ENCODE assay signal across 24 cellular contexts in genomic region chr19:39737929-39738328, GRCh38. TPM values are rescaled to one million over a fixed set of nuclear protein-coding genes. Genes with fewer than 3 reads are reported as not detected.
DNase-seq lines count a peak whose midpoint lies in the region; ATAC-seq and TF ChIP-seq lines count a peak whose summit lies in the region.
"Had no signal": no experiment of that assay in that cellular context is flagged by ENCODE, and none has a peak within 500 bp of the region (broad histone marks: within the 10 kb centered on the region; RNA-seq: fewer than 3 reads in every experiment).

Gene CLC (minus strand): TSS chr19:39738029. CDS start chr19:39737952, 77 bp downstream.

- TF ChIP-seq CTCF in Panc1 (IDR thresholded peaks at IDR 0.05): no peak
- TF ChIP-seq CTCF in left lung (IDR thresholded peaks at IDR 0.05): no peak

- BruUV-seq in Panc1 (replicated peaks; lab: Mats Ljungman, UMichigan): no TSS peak

- DNase-seq in activated naive CD4-positive, alpha-beta T cell treated with anti-CD3 and anti-CD28 coated beads, Interleukin-2, amount 10 ng/mL, durations not matched to agents 7 days and 5 days: no peak
- no peak for DNase-seq in Panc1 (ENCODE audit: low read depth, low spot score)
- DNase-seq in A172 (ENCODE audit: low spot score): no peak
- DNase-seq in hippocampal formation (lab: John Stamatoyannopoulos, UW): no peak
- DNase-seq in left lung: no peak
- DNase-seq: Calu3; CD8-positive, alpha-beta T cell; DMS153; GM23248; MM.1S; NCI-H1048; NCI-H1417 treated with DMSO at 0.1 percent for 48 hours; NCI-H1930; NCI-H345; NCI-H524 had no signal

- no peak within 1 kb of the TSS for H3K27ac ChIP-seq in Panc1 (ENCODE audit: low read length)
- H3K27ac ChIP-seq in left lung: no peak within 1 kb of the TSS
- H3K27ac ChIP-seq: BLaER1, GM23248, SJSA1 had no signal

- intact Hi-C loops in Panc1 (cut with micrococcal nuclease; ENCODE audit: unreplicated experiment): no loop called here
- intact Hi-C loops in left lung (cut with DNase I): no loop called here

- peak within 1 kb of the TSS; percentile 48 for H3K27ac Mint-ChIP-seq in activated naive CD4-positive, alpha-beta T cell treated with anti-CD3 and anti-CD28 coated beads, Interleukin-2, amount 50 U/mL, for 24 hours
- H3K27ac Mint-ChIP-seq in activated naive CD4-positive, alpha-beta T cell treated with anti-CD3 and anti-CD28 coated beads, Interleukin-2, amount 10 ng/mL, durations not matched to agents 7 days and 5 days: no peak within 1 kb of the TSS
- H3K27ac Mint-ChIP-seq: CD8-positive, alpha-beta T cell had no signal

- H3K36me3 Mint-ChIP-seq in activated naive CD4-positive, alpha-beta T cell treated with anti-CD3 and anti-CD28 coated beads, Interleukin-2, amount 50 U/mL, for 24 hours: no peaks in the 10 kb centered on the region
- no peaks in the 10 kb centered on the region for H3K36me3 Mint-ChIP-seq in activated naive CD4-positive, alpha-beta T cell treated with anti-CD3 and anti-CD28 coated beads, Interleukin-2, amount 10 ng/mL, durations not matched to agents 7 days and 5 days
- H3K36me3 Mint-ChIP-seq: CD8-positive, alpha-beta T cell had no signal

- H3K4me3 ChIP-seq in Panc1 (ENCODE audit: low read depth in 2 of 2, low read length in 2 of 2) (no peak within 1 kb of the TSS), mononuclear cell (ENCODE audit: low read length) (peak within 1 kb of the TSS; percentile 14), left lung (no peak within 1 kb of the TSS)
- H3K4me3 ChIP-seq: BLaER1, GM23248, K562, SJSA1 had no signal

- no peaks in the 10 kb centered on the region for H3K36me3 ChIP-seq in Panc1 (ENCODE audit: control insufficient read depth, insufficient read depth, low read length)
- no peaks in the 10 kb centered on the region for H3K36me3 ChIP-seq in left lung
- H3K36me3 ChIP-seq: BLaER1, SJSA1 had no signal

- peak within 1 kb of the TSS; percentile 24 for H3K4me3 Mint-ChIP-seq in activated naive CD4-positive, alpha-beta T cell treated with anti-CD3 and anti-CD28 coated beads, Interleukin-2, amount 50 U/mL, for 24 hours
- H3K4me3 Mint-ChIP-seq in activated naive CD4-positive, alpha-beta T cell treated with anti-CD3 and anti-CD28 coated beads, Interleukin-2, amount 10 ng/mL, durations not matched to agents 7 days and 5 days: no peak within 1 kb of the TSS
- H3K4me3 Mint-ChIP-seq: CD8-positive, alpha-beta T cell had no signal

- no peaks in the 10 kb centered on the region for H3K4me1 ChIP-seq in Panc1 (ENCODE audit: control insufficient read depth, insufficient read depth, low read length)
- H3K4me1 ChIP-seq in mononuclear cell (ENCODE audit: insufficient read depth, low read length): no peaks in the 10 kb centered on the region
- no peaks in the 10 kb centered on the region for H3K4me1 ChIP-seq in left lung
- H3K4me1 ChIP-seq: BLaER1, SJSA1 had no signal

- POLR2A ChIA-PET in Panc1 (lab: Charles Lee): interaction anchor here (0.6 to 0.7 kb wide), 2 partner anchors 158 to 463 kb away, joined by 3 read pairs; no protein-coding TSS in a partner anchor

- H3K4me1 Mint-ChIP-seq in activated naive CD4-positive, alpha-beta T cell treated with anti-CD3 and anti-CD28 coated beads, Interleukin-2, amount 50 U/mL, for 24 hours: peaks cover 54% of the 10 kb centered on the region
- H3K4me1 Mint-ChIP-seq in activated naive CD4-positive, alpha-beta T cell treated with anti-CD3 and anti-CD28 coated beads, Interleukin-2, amount 10 ng/mL, durations not matched to agents 7 days and 5 days: peaks cover 47% of the 10 kb centered on the region

- no peaks in the 10 kb centered on the region for H3K27me3 Mint-ChIP-seq in activated naive CD4-positive, alpha-beta T cell treated with anti-CD3 and anti-CD28 coated beads, Interleukin-2, amount 50 U/mL, for 24 hours
- peaks cover 5% of the 10 kb centered on the region for H3K27me3 Mint-ChIP-seq in activated naive CD4-positive, alpha-beta T cell treated with anti-CD3 and anti-CD28 coated beads, Interleukin-2, amount 10 ng/mL, durations not matched to agents 7 days and 5 days

- H3K27me3 ChIP-seq in Panc1 (ENCODE audit: control insufficient read depth, insufficient read depth, low read length) (peaks cover 81% of the 10 kb centered on the region), mononuclear cell (ENCODE audit: insufficient read depth, low read length) (peaks cover 6% of the 10 kb centered on the region), left lung (peaks cover 0 to 1% of the 10 kb centered on the region in 2 donors)
- H3K27me3 ChIP-seq: BLaER1 had no signal

- H3K9me3 Mint-ChIP-seq in activated naive CD4-positive, alpha-beta T cell treated with anti-CD3 and anti-CD28 coated beads, Interleukin-2, amount 50 U/mL, for 24 hours: no peaks in the 10 kb centered on the region
- H3K9me3 Mint-ChIP-seq in activated naive CD4-positive, alpha-beta T cell treated with anti-CD3 and anti-CD28 coated beads, Interleukin-2, amount 10 ng/mL, durations not matched to agents 7 days and 5 days: no peaks in the 10 kb centered on the region
- H3K9me3 Mint-ChIP-seq: CD8-positive, alpha-beta T cell had no signal

- ATAC-seq in Panc1 (peak; percentile 9), left lung (no peak)
- ATAC-seq: CD8-positive, alpha-beta T cell; HCT116; K562; Right ventricle myocardium inferior had no signal

- no peaks in the 10 kb centered on the region for H3K9me3 ChIP-seq in Panc1 (ENCODE audit: control insufficient read depth, insufficient read depth, low read depth, low read length)
- H3K9me3 ChIP-seq in mononuclear cell (ENCODE audit: low read depth, low read length): no peaks in the 10 kb centered on the region
- no peaks in the 10 kb centered on the region for H3K9me3 ChIP-seq in left lung
- H3K9me3 ChIP-seq: BLaER1, SJSA1 had no signal

- CTCF ChIA-PET in activated naive CD4-positive, alpha-beta T cell treated with anti-CD3 and anti-CD28 coated beads, Interleukin-2, amount 10 ng/mL, durations not matched to agents 7 days and 5 days (lab: Charles Lee): no interaction called here
- CTCF ChIA-PET in Panc1 (lab: Charles Lee): interaction anchor here (0.5 to 1.0 kb wide), 3 partner anchors 30 to 264 kb away, joined by 3 to 9 read pairs (median 3); no protein-coding TSS in a partner anchor

- in situ Hi-C loops in Panc1 (cut with HindIII; ENCODE audit: low pct_unique_long_range_greater_than_20kb, low sequenced_read_pairs): no loop called here

RNA-seq across cellular contexts. Expression of gene CLC, which starts in this region (rescaled TPM):
- total RNA-seq in Panc1 (2021; ENCODE audit: unreplicated experiment) (not detected), mononuclear cell (0.73 TPM), left lung (not detected)
- polyA plus RNA-seq in Panc1 (2012; ENCODE audit: insufficient read length): not detected
- total RNA-seq in A172 (2014; rRNA removed; shearing (Covaris generic)): not detected in 2 replicates
- total RNA-seq: Calu3; CD8-positive, alpha-beta T cell; G401; GM23248; OCI-LY7; Right ventricle myocardium inferior; SJSA1 had no signal
- polyA plus RNA-seq: GM23248 had no signal

Comparison
In these comparisons a context has a peak if more than half of its experiments do, and no peak if none do; other contexts are left out.
1. Peak in ATAC-seq in Panc1; RNA of the gene not detected or under 1 TPM.